Comparison of ENCODE assay signal across 8 cellular contexts in genomic region chr2:126776255-126776654, GRCh38.
DNase-seq lines count a peak whose midpoint lies in the region; ATAC-seq and TF ChIP-seq lines count a peak whose summit lies in the region.

No MANE protein-coding gene starts in this region.

- no peak overlapping the region for H3T11ph ChIP-seq in H9 (ENCODE audit: low read length)

- H2BK5ac ChIP-seq in H9 (ENCODE audit: insufficient read length, low read length) = no peak overlapping the region

- no peak overlapping the region for H2BK20ac ChIP-seq in H9 (ENCODE audit: low read depth, low read length, poor library complexity, severe bottlenecking)

- H3K4me1 ChIP-seq in BLaER1 (no peaks in the 10 kb centered on the region), H9 (ENCODE audit: insufficient read depth, low read length) (no peaks in the 10 kb centered on the region)
- no peaks in the 10 kb centered on the region for H3K4me1 ChIP-seq in naive thymus-derived CD4-positive, alpha-beta T cell (ENCODE audit: control insufficient read depth in 2 of 2, insufficient read depth in 2 of 2, low read length in 2 of 2)

- no peak overlapping the region for H3K14ac ChIP-seq in H9 (ENCODE audit: insufficient read depth, low read length)

- H3K4me3 Mint-ChIP-seq in H9 (peak overlapping the region; percentile 73 to 77), chondrocyte (ENCODE audit: unreplicated experiment) (peak overlapping the region; percentile 91)
- H3K4me3 Mint-ChIP-seq in naive thymus-derived CD4-positive, alpha-beta T cell = peak overlapping the region; percentile 85 to 98 (median 92)

- ATAC-seq in naive thymus-derived CD4-positive, alpha-beta T cell = no peak
- ATAC-seq in GM18498 (IDR thresholded peaks at IDR 0.05; ENCODE audit: unreplicated experiment) = no peak

- TF ChIP-seq CTCF in H9 (conservative IDR thresholded peaks at IDR 0.05) = no peak
- no peak for TF ChIP-seq CTCF in chondrocyte (IDR thresholded peaks at IDR 0.05)

- peak overlapping the region; percentile 82 for H3K4me3 ChIP-seq in BLaER1
- H3K4me3 ChIP-seq in naive thymus-derived CD4-positive, alpha-beta T cell (ENCODE audit: low read length) = no peak overlapping the region

- H3K4me1 Mint-ChIP-seq in H9 (peaks cover 15% of the 10 kb centered on the region in 2 experiments), chondrocyte (ENCODE audit: low read depth) (peaks cover 8% of the 10 kb centered on the region)
- H3K4me1 Mint-ChIP-seq in naive thymus-derived CD4-positive, alpha-beta T cell = peaks cover 15 to 27% (median 18%) of the 10 kb centered on the region in 7 donors

- no peaks in the 10 kb centered on the region for H3K36me3 Mint-ChIP-seq in H9 (ENCODE audit: insufficient read depth in 1 of 3, low read depth in 3 of 3)
- H3K36me3 Mint-ChIP-seq in chondrocyte (ENCODE audit: low read depth) = no peaks in the 10 kb centered on the region
- H3K36me3 Mint-ChIP-seq in naive thymus-derived CD4-positive, alpha-beta T cell = no peaks in the 10 kb centered on the region

- no peaks in the 10 kb centered on the region for H3K36me3 ChIP-seq in BLaER1
- H3K36me3 ChIP-seq in naive thymus-derived CD4-positive, alpha-beta T cell (ENCODE audit: control insufficient read depth in 2 of 3, insufficient read depth in 3 of 3, low read length in 3 of 3) = no peaks in the 10 kb centered on the region

- H2AFZ ChIP-seq in H9 (ENCODE audit: low read length) = no peak overlapping the region

- no peak overlapping the region for H3K27ac Mint-ChIP-seq in H9
- H3K27ac Mint-ChIP-seq in chondrocyte (ENCODE audit: unreplicated experiment) = no peak overlapping the region
- H3K27ac Mint-ChIP-seq in naive thymus-derived CD4-positive, alpha-beta T cell = peak overlapping the region; percentile 23 to 95 (median 71)

- CTCF ChIA-PET in naive thymus-derived CD4-positive, alpha-beta T cell (lab: Charles Lee) = interaction anchor here (0.8 to 4.2 kb wide), 11 partner anchors 14 to 416 kb away, joined by 3 to 82 read pairs (median 6); partner anchors contain the start of gene GYPC

- no peak overlapping the region for H3K56ac ChIP-seq in H9 (ENCODE audit: insufficient read length, low read depth, low read length)

- POLR2A ChIA-PET in naive thymus-derived CD4-positive, alpha-beta T cell (lab: Charles Lee) = interaction anchor here (1.2 to 1.7 kb wide), 5 partner anchors 14 to 248 kb away, joined by 4 to 12 read pairs (median 6); no protein-coding TSS in a partner anchor

- H3K9me3 Mint-ChIP-seq in H9 = 0 out of 5 replicates have a peak, but pooled peaks cover 0 to 3% of the 10 kb centered on the region in 2 experiments
- H3K9me3 Mint-ChIP-seq in chondrocyte (ENCODE audit: low read depth) = no peaks in the 10 kb centered on the region
- H3K9me3 Mint-ChIP-seq in naive thymus-derived CD4-positive, alpha-beta T cell = no peaks in the 10 kb centered on the region

- H3K4me2 ChIP-seq in BLaER1 = peak overlapping the region; percentile 100
- peak overlapping the region; percentile 81 for H3K4me2 ChIP-seq in H9 (ENCODE audit: insufficient read depth, insufficient read length, low read length)

- no peak overlapping the region for H4K8ac ChIP-seq in H9 (replicated peaks; ENCODE audit: insufficient read length, low read depth, low read length)

- H2BK12ac ChIP-seq in H9 (ENCODE audit: insufficient read length, low read depth, low read length) = no peak overlapping the region

- H3K79me1 ChIP-seq in H9 (ENCODE audit: insufficient read depth, low read depth, low read length, poor library complexity, severe bottlenecking) = no peaks in the 10 kb centered on the region

- H2AK5ac ChIP-seq in H9 (ENCODE audit: insufficient read length, low read length) = no peak overlapping the region

- H3K4ac ChIP-seq in H9 (ENCODE audit: low read depth, low read length) = no peak overlapping the region

- H3K79me2 ChIP-seq in H9 (ENCODE audit: insufficient read depth, low read length) = no peaks in the 10 kb centered on the region

- H3K18ac ChIP-seq in H9 (ENCODE audit: insufficient read length, low read depth, low read length) = no peak overlapping the region

- H3K27me3 Mint-ChIP-seq in H9 (ENCODE audit: low read depth) (peaks cover 23% of the 10 kb centered on the region), chondrocyte (ENCODE audit: low read depth) (peaks cover 44% of the 10 kb centered on the region)
- peaks cover 0 to 23% (median 0%) of the 10 kb centered on the region in 5 donors for H3K27me3 Mint-ChIP-seq in naive thymus-derived CD4-positive, alpha-beta T cell

- no peaks in the 10 kb centered on the region for H4K20me1 ChIP-seq in BLaER1
- H4K20me1 ChIP-seq in H9 (ENCODE audit: control insufficient read depth, insufficient read depth, insufficient read length) = no peaks in the 10 kb centered on the region

- H3K27me3 ChIP-seq in BLaER1 (no peaks in the 10 kb centered on the region), H9 (ENCODE audit: insufficient read depth, low read length) (no peaks in the 10 kb centered on the region; the same call in 1 of the 2 replicates)
- H3K27me3 ChIP-seq in naive thymus-derived CD4-positive, alpha-beta T cell (ENCODE audit: control insufficient read depth in 2 of 2, insufficient read depth in 2 of 2, low read length in 2 of 2) = no peaks in the 10 kb centered on the region

- H3K9me3 ChIP-seq in BLaER1 (no peaks in the 10 kb centered on the region), H9 (ENCODE audit: control insufficient read depth, low read depth, low read length) (no peaks in the 10 kb centered on the region)
- H3K9me3 ChIP-seq in naive thymus-derived CD4-positive, alpha-beta T cell (ENCODE audit: control insufficient read depth in 2 of 3, low read length in 3 of 3) = no peaks in the 10 kb centered on the region

- no peak overlapping the region for H4K5ac ChIP-seq in H9 (ENCODE audit: insufficient read length, low read depth, low read length)

- H2BK120ac ChIP-seq in H9 (ENCODE audit: low read depth, low read length, poor library complexity, severe bottlenecking) = no peak overlapping the region

- peaks cover 8% of the 10 kb centered on the region for H3K23me2 ChIP-seq in H9 (ENCODE audit: insufficient read length, low read depth, low read length, poor library complexity, severe bottlenecking)

- intact Hi-C loops in naive thymus-derived CD4-positive, alpha-beta T cell (cut with micrococcal nuclease) = loop anchor here (1.0 to 5.0 kb wide), 3 partner anchors 14 to 197 kb away; no protein-coding TSS in a partner anchor

- no peak overlapping the region for H3K23ac ChIP-seq in H9 (ENCODE audit: insufficient read length, low read depth, low read length)

- DNase-seq in H9 = no peak
- no peak for DNase-seq in chondrocyte (ENCODE audit: low spot score)
- no peak for DNase-seq in naive thymus-derived CD4-positive, alpha-beta T cell
- DNase-seq in SIG-M5 (lab: John Stamatoyannopoulos, UW) = no peak
- DNase-seq in HK-2 (ENCODE audit: unreplicated experiment) = no peak
- DNase-seq in midbrain (lab: John Stamatoyannopoulos, UW) = no peak

- H2BK15ac ChIP-seq in H9 (ENCODE audit: low read depth, low read length) = no peak overlapping the region

- no CpG with 5 or more reads among the region's 9 CpGs for WGBS in H9 (ENCODE audit: extremely low coverage, insufficient read length, low lambda C conversion rate)

- H4K91ac ChIP-seq in H9 (ENCODE audit: insufficient read length, low read depth, low read length) = no peak overlapping the region

- H3K9ac ChIP-seq in BLaER1 = no peak overlapping the region
- no peak overlapping the region for H3K9ac ChIP-seq in H9 (ENCODE audit: extremely low read depth, insufficient read length, low read length)

- H3K27ac ChIP-seq in BLaER1 (no peak overlapping the region), H9 (ENCODE audit: insufficient read length, low read depth, low read length) (no peak overlapping the region)
- H3K27ac ChIP-seq in naive thymus-derived CD4-positive, alpha-beta T cell (ENCODE audit: low read depth, low read length) = no peak overlapping the region

Comparison
In these comparisons a context has a peak if more than half of its experiments do, and no peak if none do; other contexts are left out.
1. H3K27ac Mint-ChIP-seq: peak in naive thymus-derived CD4-positive, alpha-beta T cell (9 of 9); none in H9 (0 of 3) and chondrocyte (single experiment).
2. Peak in every context shown above with its lines, with median percentiles within 50 percentile points of each other: H3K4me3 Mint-ChIP-seq.